8 cellular contexts compared by ENCODE assay signal in genomic region chr2:217943379-217944321, GRCh38. TPM values are rescaled to one million over a fixed set of nuclear protein-coding genes. Genes with fewer than 3 reads are reported as not detected.
DNase-seq lines count a peak whose midpoint lies in the region; ATAC-seq and TF ChIP-seq lines count a peak whose summit lies in the region.

No MANE protein-coding gene starts in this region.

- H2AFZ ChIP-seq in Loucy (ENCODE audit: low read length): no peak overlapping the region

- H3K36me3 ChIP-seq in Loucy (ENCODE audit: insufficient read depth, low read length): no peaks in the 10 kb centered on the region

- H3K27ac Mint-ChIP-seq in activated naive CD8-positive, alpha-beta T cell treated with anti-CD3 and anti-CD28 coated beads, Interleukin-2, amount 10 ng/mL, durations not matched to agents 7 days and 5 days: peak overlapping the region; percentile 74

- no peaks in the 10 kb centered on the region for H4K20me1 ChIP-seq in Loucy (ENCODE audit: insufficient read depth, low read length, poor library complexity, severe bottlenecking)

- H3K4me1 Mint-ChIP-seq in activated naive CD8-positive, alpha-beta T cell treated with anti-CD3 and anti-CD28 coated beads, Interleukin-2, amount 10 ng/mL, durations not matched to agents 7 days and 5 days: peaks cover 33% of the 10 kb centered on the region

- peaks cover 36% of the 10 kb centered on the region for H3K4me1 ChIP-seq in Loucy (ENCODE audit: insufficient read depth, low read length, poor library complexity, severe bottlenecking)

- no peaks in the 10 kb centered on the region for H3K9me3 ChIP-seq in Loucy (ENCODE audit: insufficient read depth, low read depth, low read length)

- intact Hi-C loops in left cardiac atrium (cut with DNase I): loop anchor here (2.0 to 5.0 kb wide), 2 partner anchors 41 to 45 kb away; no protein-coding TSS in a partner anchor
- intact Hi-C loops in posterior cingulate gyrus (cut with DNase I): loop anchor here (2.0 to 5.0 kb wide), 2 partner anchors 41 to 45 kb away; no protein-coding TSS in a partner anchor

- H3K4me3 ChIP-seq in Loucy (ENCODE audit: low read length, poor library complexity, severe bottlenecking): peak overlapping the region; percentile 56

- no peaks in the 10 kb centered on the region for H3K79me2 ChIP-seq in Loucy (ENCODE audit: insufficient read depth, low read length)

- H3K27me3 ChIP-seq in Loucy (ENCODE audit: insufficient read depth, low read length, poor library complexity, severe bottlenecking): no peaks in the 10 kb centered on the region

- no peaks in the 10 kb centered on the region for H3F3A ChIP-seq in Loucy (ENCODE audit: low read depth)

- POLR2A ChIA-PET in activated naive CD8-positive, alpha-beta T cell treated with anti-CD3 and anti-CD28 coated beads, Interleukin-2, amount 10 ng/mL, durations not matched to agents 7 days and 5 days (lab: Charles Lee): interaction anchor here (0.6 to 1.5 kb wide), 4 partner anchors 8 to 1555 kb away, joined by 3 to 5 read pairs (median 3); partner anchors contain the start of gene GMPPA

- H3K4me3 Mint-ChIP-seq in activated naive CD8-positive, alpha-beta T cell treated with anti-CD3 and anti-CD28 coated beads, Interleukin-2, amount 10 ng/mL, durations not matched to agents 7 days and 5 days: peak overlapping the region; percentile 85

- ATAC-seq in activated naive CD8-positive, alpha-beta T cell treated with anti-CD3 and anti-CD28 coated beads, Interleukin-2, amount 10 ng/mL, durations not matched to agents 7 days and 5 days (ENCODE audit: low read depth): peak; percentile 87
- ATAC-seq in left cardiac atrium: peak; percentile 89 to 91
- ATAC-seq in HG03135 (IDR thresholded peaks at IDR 0.05; ENCODE audit: unreplicated experiment): no peak
- no peak for ATAC-seq in GM19463 (IDR thresholded peaks at IDR 0.05; ENCODE audit: unreplicated experiment)

- peak; percentile 46 for DNase-seq in D341Med (ENCODE audit: low spot score)
- peak; percentile 73 for DNase-seq in activated naive CD8-positive, alpha-beta T cell treated with anti-CD3 and anti-CD28 coated beads, Interleukin-2, amount 10 ng/mL, durations not matched to agents 7 days and 5 days
- peak; percentile 88 for DNase-seq in left cardiac atrium
- peak; percentile 58 to 97 (median 78) for DNase-seq in posterior cingulate gyrus
- no peak for DNase-seq in GOT3 (lab: John Stamatoyannopoulos, UW)

- no peaks in the 10 kb centered on the region for H3K9me3 Mint-ChIP-seq in activated naive CD8-positive, alpha-beta T cell treated with anti-CD3 and anti-CD28 coated beads, Interleukin-2, amount 10 ng/mL, durations not matched to agents 7 days and 5 days

- peak; percentile 24; the same call in 1 of the 2 replicates for TF ChIP-seq CTCF in Loucy (conservative IDR thresholded peaks at IDR 0.05; ENCODE audit: low read length)

- peak overlapping the region; percentile 71 for H3K4me2 ChIP-seq in Loucy (ENCODE audit: low read depth, low read length, poor library complexity, severe bottlenecking)

- H3K36me3 Mint-ChIP-seq in activated naive CD8-positive, alpha-beta T cell treated with anti-CD3 and anti-CD28 coated beads, Interleukin-2, amount 10 ng/mL, durations not matched to agents 7 days and 5 days: no peaks in the 10 kb centered on the region

- H3K9ac ChIP-seq in Loucy (ENCODE audit: low read depth, low read length, poor library complexity, severe bottlenecking): peak overlapping the region; percentile 45

- no peaks in the 10 kb centered on the region for H3K9me2 ChIP-seq in Loucy (replicated peaks; ENCODE audit: low read depth, low read length)

- H3K27me3 Mint-ChIP-seq in activated naive CD8-positive, alpha-beta T cell treated with anti-CD3 and anti-CD28 coated beads, Interleukin-2, amount 10 ng/mL, durations not matched to agents 7 days and 5 days: peaks cover 43% of the 10 kb centered on the region

RNA-seq across cellular contexts. Expression of gene TNS1, which starts 59.1 kb away (rescaled TPM):
- total RNA-seq in activated naive CD8-positive, alpha-beta T cell treated with anti-CD3 and anti-CD28 coated beads, Interleukin-2, amount 10 ng/mL, durations not matched to agents 7 days and 5 days: 10 to 100 TPM; 15.1 to 21.2 TPM
- total RNA-seq in left cardiac atrium: 100 to 1,000 TPM; 436 to 508 TPM

Comparison
In these comparisons a context has a peak if more than half of its experiments do, and no peak if none do; other contexts are left out.
1. ATAC-seq: peak in activated naive CD8-positive, alpha-beta T cell treated with anti-CD3 and anti-CD28 coated beads, Interleukin-2, amount 10 ng/mL, durations not matched to agents 7 days and 5 days (single experiment) and left cardiac atrium (2 of 2); none in HG03135 (single experiment) and GM19463 (single experiment).
2. RNA of gene TNS1, which starts 59.1 kb away (total RNA-seq): 436 to 508 TPM in left cardiac atrium; 15.1 to 21.2 TPM in activated naive CD8-positive, alpha-beta T cell treated with anti-CD3 and anti-CD28 coated beads, Interleukin-2, amount 10 ng/mL, durations not matched to agents 7 days and 5 days; every median in the first group is over 10 times any median in the second.